ENCODE assay signal across 20 cellular contexts in genomic region chr17:75902406-75902805, GRCh38.
"Had no signal": no experiment of that assay in that cellular context is flagged by ENCODE, and none has a peak within 500 bp of the region (broad histone marks: within the 10 kb centered on the region; RNA-seq: fewer than 3 reads in every experiment).

No MANE protein-coding gene starts in this region.

- H3K27ac Mint-ChIP-seq: activated naive CD4-positive, alpha-beta T cell treated with anti-CD3 and anti-CD28 coated beads, Interleukin-2, amount 50 U/mL, for 72 hours; dendritic cell treated with granulocyte-macrophage colony-stimulating factor and Interleukin-4, amounts not matched to agents 40 ng/mL and 50 ng/mL, for 4 days had no signal

- H3K9me3 Mint-ChIP-seq: activated naive CD4-positive, alpha-beta T cell treated with anti-CD3 and anti-CD28 coated beads, Interleukin-2, amount 50 U/mL, for 72 hours; dendritic cell treated with granulocyte-macrophage colony-stimulating factor and Interleukin-4, amounts not matched to agents 40 ng/mL and 50 ng/mL, for 4 days; naive thymus-derived CD8-positive, alpha-beta T cell had no signal

- H3K27ac ChIP-seq: cardiac muscle cell, esophagus squamous epithelium, lower lobe of right lung, neutrophil, right atrium auricular region, skin epidermis, tibial nerve, uterus had no signal

- H3K36me3 ChIP-seq: uterus had no signal

- H3K4me3 ChIP-seq: cardiac muscle cell, esophagus squamous epithelium, lower lobe of right lung, right atrium auricular region, skin epidermis, tibial nerve, uterus had no signal

- H3K27me3 Mint-ChIP-seq: dendritic cell treated with granulocyte-macrophage colony-stimulating factor and Interleukin-4, amounts not matched to agents 40 ng/mL and 50 ng/mL, for 4 days; naive thymus-derived CD8-positive, alpha-beta T cell had no signal

- H3K4me3 Mint-ChIP-seq: dendritic cell treated with granulocyte-macrophage colony-stimulating factor and Interleukin-4, amounts not matched to agents 40 ng/mL and 50 ng/mL, for 4 days had no signal

- H3K9me3 ChIP-seq: esophagus squamous epithelium, lower lobe of right lung, neutrophil, right atrium auricular region, tibial nerve, uterus had no signal

- H3K27me3 ChIP-seq: cardiac muscle cell, esophagus squamous epithelium, neutrophil, right atrium auricular region, tibial nerve, uterus had no signal

- DNase-seq: activated CD4-positive, alpha-beta T cell treated with anti-CD3 and anti-CD28 coated beads, Interleukin-2, amount 50 U/mL, for 1 hour; activated CD8-positive, alpha-beta memory T cell treated with anti-CD3 and anti-CD28 coated beads, Interleukin-2, amount 50 U/mL, for 48 hours; activated gamma-delta T cell treated with Interleukin-2 at 50 U/mL for 16 hours; amygdala; effector CD8-positive, alpha-beta T cell; esophagus squamous epithelium; left cardiac atrium; lower lobe of right lung; naive thymus-derived CD8-positive, alpha-beta T cell; posterior cingulate gyrus; stimulated activated naive CD8-positive, alpha-beta T cell treated with anti-CD3 and anti-CD28 coated beads, Interleukin-15, Interleukin-2, amounts not matched to agents 100 U/mL and 50 U/mL, for 24 hours; T1000; uterus had no signal

- H3K36me3 Mint-ChIP-seq: activated naive CD4-positive, alpha-beta T cell treated with anti-CD3 and anti-CD28 coated beads, Interleukin-2, amount 50 U/mL, for 72 hours had no signal
